8 cellular contexts compared by ENCODE assay signal in genomic region chr13:97125810-97126738, GRCh38.
DNase-seq lines count a peak whose midpoint lies in the region; ATAC-seq and TF ChIP-seq lines count a peak whose summit lies in the region.

No MANE protein-coding gene starts in this region.

- peak overlapping the region; percentile 39 to 75 for H3K27ac ChIP-seq in right atrium auricular region

- no peaks in the 10 kb centered on the region for H3K27me3 ChIP-seq in right atrium auricular region

- H3K4me3 ChIP-seq in right atrium auricular region = no peak overlapping the region

- DNase-seq in D341Med (ENCODE audit: low spot score) (peak; percentile 47), GM19238 (ENCODE audit: insufficient read length, low spot score) (peak; percentile 25), SHP77 (lab: John Stamatoyannopoulos, UW) (peak; percentile 43 to 72), right atrium auricular region (ENCODE audit: low spot score) (no peak), DMS79 treated with DMSO at 0.1 percent for 48 hours (lab: John Stamatoyannopoulos, UW) (no peak), NCI-H1105 treated with DMSO at 0.1 percent for 48 hours (lab: John Stamatoyannopoulos, UW) (no peak), NCI-H1930 (lab: John Stamatoyannopoulos, UW) (no peak)

- TF ChIP-seq CTCF in right atrium auricular region (IDR thresholded peaks at IDR 0.05) = peak in 1 of 2 donors; percentile 12

- H3K4me1 ChIP-seq in right atrium auricular region = peaks cover 0 to 31% of the 10 kb centered on the region in 2 donors

- H3K9me3 ChIP-seq in right atrium auricular region = no peaks in the 10 kb centered on the region

- peak; percentile 91 for ATAC-seq in HG03095 (IDR thresholded peaks at IDR 0.05; ENCODE audit: unreplicated experiment)

- no peaks in the 10 kb centered on the region for H3K36me3 ChIP-seq in right atrium auricular region

Comparison
In these comparisons a context has a peak if more than half of its experiments do, and no peak if none do; other contexts are left out.
1. DNase-seq: peak in D341Med (single experiment), GM19238 (single experiment) and SHP77 (2 of 2); none in right atrium auricular region (single experiment), DMS79 treated with DMSO at 0.1 percent for 48 hours (single experiment), NCI-H1105 treated with DMSO at 0.1 percent for 48 hours (single experiment) and NCI-H1930 (0 of 2).